In the genomic region with DNA sequence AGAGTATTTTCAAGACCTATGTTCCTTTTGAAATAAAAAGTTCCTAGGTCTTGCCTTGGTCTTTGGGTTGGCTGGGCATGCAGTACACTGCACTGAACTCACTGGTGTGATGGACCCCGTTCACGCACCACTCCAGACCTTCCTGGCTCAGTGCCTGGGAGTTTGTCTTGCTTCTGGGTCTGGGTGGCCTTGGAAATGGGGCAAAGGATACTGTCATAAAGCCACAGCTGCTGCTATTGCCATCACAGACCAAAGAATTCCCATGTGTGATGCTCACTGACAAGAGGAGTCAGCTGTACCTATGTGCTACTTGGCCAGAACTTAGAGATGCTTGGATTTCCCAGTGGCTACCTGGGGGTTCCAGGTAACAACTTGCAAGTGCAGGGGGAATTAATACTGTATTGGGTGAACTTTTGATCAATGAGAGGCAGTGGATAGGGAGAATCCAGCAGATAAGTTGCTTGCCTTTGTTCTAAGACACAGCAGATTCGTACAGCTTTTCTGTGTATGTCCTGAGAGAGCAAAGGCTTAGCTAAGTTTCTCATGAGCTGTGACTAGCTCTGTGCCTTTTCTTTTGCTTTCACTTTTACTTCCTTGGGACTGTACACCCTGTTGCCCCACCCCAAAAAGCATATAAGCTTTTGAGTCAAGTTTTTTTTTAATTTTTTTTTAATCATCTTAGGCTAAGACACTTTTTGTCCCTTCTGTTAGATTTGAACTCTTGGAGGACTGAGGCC, we compare ENCODE assay signal across 11 cellular contexts.
DNase-seq lines count a peak whose midpoint lies in the region; ATAC-seq, FAIRE-seq and TF ChIP-seq lines count a peak whose summit lies in the region.
"Had no signal": no experiment of that assay in that cellular context is flagged by ENCODE, and none has a peak within 500 bp of the region (broad histone marks: within the 10 kb centered on the region; RNA-seq: fewer than 3 reads in every experiment).

No MANE protein-coding gene starts in this region.

- TF ChIP-seq RAD21 in GM12878 (IDR thresholded peaks at IDR 0.05; ENCODE audit: insufficient read depth, low read depth, low read length) (no peak), SK-N-SH (IDR thresholded peaks at IDR 0.05; ENCODE audit: low read length) (no peak)

- 70% methylated on average over 3 of the region's 3 CpGs for WGBS in GM12878 (ENCODE audit: insufficient coverage, insufficient replicate concordance, low lambda C conversion rate, missing lambda C conversion rate)
- WGBS in SK-N-SH (ENCODE audit: low lambda C conversion rate): 87% methylated on average over 3 of the region's 3 CpGs

- no peaks in the 10 kb centered on the region for H3K9me3 ChIP-seq in MM.1S (replicated peaks; ENCODE audit: insufficient read depth, low read length)
- no peaks in the 10 kb centered on the region for H3K9me3 ChIP-seq in GM12878 (replicated peaks; ENCODE audit: control insufficient read depth, insufficient read depth, low read length)
- H3K9me3 ChIP-seq in right atrium auricular region: no peaks in the 10 kb centered on the region
- no peaks in the 10 kb centered on the region for H3K9me3 ChIP-seq in SK-N-SH
- no peaks in the 10 kb centered on the region for H3K9me3 ChIP-seq in left ventricle myocardium inferior (replicated peaks)

- H3K4me3 ChIP-seq in MM.1S (ENCODE audit: low read length) (peak overlapping the region; percentile 26), GM12878 (no peak overlapping the region), right atrium auricular region (no peak overlapping the region), SK-N-SH (ENCODE audit: low read depth in 2 of 2, low read length in 1 of 2) (no peak overlapping the region), left ventricle myocardium inferior (no peak overlapping the region)

- SMC1A ChIA-PET in GM12878 (lab: Charles Lee; ENCODE audit: uncharacterized antibody, unreplicated experiment): interaction anchor here (0.7 kb wide), 2 partner anchors 114 to 580 kb away, joined by 3 read pairs; no protein-coding TSS in a partner anchor

- H3K27me3 ChIP-seq in MM.1S (replicated peaks; ENCODE audit: insufficient read depth, low read length) (no peaks in the 10 kb centered on the region), GM12878 (replicated peaks in 1 of 2; ENCODE audit: control insufficient read depth in 2 of 2, insufficient read depth in 2 of 2, low read length in 1 of 2) (0 out of 4 replicates have a peak, but pooled peaks cover 0 to 2% of the 10 kb centered on the region in 2 experiments), right atrium auricular region (no peaks in the 10 kb centered on the region), SK-N-SH (ENCODE audit: insufficient read depth) (no peaks in the 10 kb centered on the region), left ventricle myocardium inferior (ENCODE audit: low read depth) (peaks cover 71% of the 10 kb centered on the region)
- H3K27me3 ChIP-seq: foreskin keratinocyte had no signal

- DNase-seq in activated effector memory CD4-positive, alpha-beta T cell treated with anti-CD3 and anti-CD28 coated beads, Interleukin-2, amount 50 U/mL, for 16 hours: peak; percentile 66
- DNase-seq in activated effector memory CD4-positive, alpha-beta T cell treated with Interleukin-2 at 50 U/mL for 16 hours: no peak
- DNase-seq in MM.1S (peak; percentile 88), GM12878 (ENCODE audit: low read depth, low spot score) (no peak), right atrium auricular region (ENCODE audit: low spot score) (no peak), SK-N-SH (no peak), left ventricle myocardium inferior (no peak)
- DNase-seq in stimulated activated naive CD8-positive, alpha-beta T cell treated with anti-CD3 and anti-CD28 coated beads, Interleukin-15, amount 100 ng/mL, for 72 hours: peak; percentile 24 to 40
- DNase-seq: foreskin keratinocyte, NCI-H748 treated with DMSO at 0.1 percent for 48 hours had no signal

- POLR2A ChIA-PET in GM12878 (lab: Charles Lee) (no interaction called here), SK-N-SH (lab: Yijun Ruan, JAX) (no interaction called here)

- no peaks in the 10 kb centered on the region for H3K36me3 ChIP-seq in MM.1S (replicated peaks; ENCODE audit: insufficient read depth, low read length)
- H3K36me3 ChIP-seq in GM12878 (ENCODE audit: control insufficient read depth in 2 of 2, insufficient read depth in 2 of 2, low read length in 1 of 2): no peaks in the 10 kb centered on the region
- no peaks in the 10 kb centered on the region for H3K36me3 ChIP-seq in right atrium auricular region
- H3K36me3 ChIP-seq in SK-N-SH (replicated peaks in 1 of 2; ENCODE audit: control insufficient read depth in 1 of 2, insufficient read depth in 2 of 2, low read length in 1 of 2): no peaks in the 10 kb centered on the region
- H3K36me3 ChIP-seq in left ventricle myocardium inferior: no peaks in the 10 kb centered on the region

- intact Hi-C loops in GM12878 (cut with micrococcal nuclease; ENCODE audit: unreplicated experiment) (no loop called here), left ventricle myocardium inferior (cut with micrococcal nuclease) (no loop called here)

- peaks cover 0 to 6% of the 10 kb centered on the region in 2 donors for H3K9me3 Mint-ChIP-seq in stimulated activated naive CD8-positive, alpha-beta T cell treated with anti-CD3 and anti-CD28 coated beads, Interleukin-15, amount 100 ng/mL, for 72 hours

- TF ChIP-seq CTCF in MM.1S (IDR thresholded peaks at IDR 0.05; ENCODE audit: low read length): no peak
- no peak for TF ChIP-seq CTCF in GM12878 (IDR thresholded peaks at IDR 0.05 in 2 of 3, conservative IDR thresholded peaks at IDR 0.05 in 1 of 3; ENCODE audit: control insufficient read depth in 2 of 3, extremely low read depth in 1 of 3, insufficient read depth in 1 of 3, low read depth in 3 of 3, low read length in 3 of 3)
- no peak for TF ChIP-seq CTCF in right atrium auricular region (IDR thresholded peaks at IDR 0.05)
- no peak for TF ChIP-seq CTCF in SK-N-SH (IDR thresholded peaks at IDR 0.05)
- TF ChIP-seq CTCF in left ventricle myocardium inferior (IDR thresholded peaks at IDR 0.05; ENCODE audit: borderline replicate concordance): no peak

- H4K20me1 ChIP-seq in MM.1S (ENCODE audit: insufficient read depth, low read length) (no peaks in the 10 kb centered on the region), GM12878 (ENCODE audit: control insufficient read depth, insufficient read depth) (no peaks in the 10 kb centered on the region), SK-N-SH (ENCODE audit: insufficient read depth) (no peaks in the 10 kb centered on the region)

- peaks cover 80% of the 10 kb centered on the region for H3K4me1 Mint-ChIP-seq in stimulated activated naive CD8-positive, alpha-beta T cell treated with anti-CD3 and anti-CD28 coated beads, Interleukin-15, amount 100 ng/mL, for 72 hours

- peak overlapping the region; percentile 68 for H3K4me2 ChIP-seq in MM.1S (ENCODE audit: low read depth, low read length)
- peak overlapping the region; percentile 41 for H3K4me2 ChIP-seq in GM12878 (ENCODE audit: control insufficient read depth, insufficient read depth)
- no peak overlapping the region for H3K4me2 ChIP-seq in SK-N-SH

- H3K9me2 ChIP-seq in MM.1S (replicated peaks; ENCODE audit: insufficient read depth, low read length) (no peaks in the 10 kb centered on the region), SK-N-SH (no peaks in the 10 kb centered on the region)

- peak overlapping the region; percentile 43 for H2AFZ ChIP-seq in MM.1S (ENCODE audit: low read length)
- H2AFZ ChIP-seq in GM12878 (ENCODE audit: control insufficient read depth, low read depth, low read length): peak overlapping the region; percentile 75
- no peak overlapping the region for H2AFZ ChIP-seq in SK-N-SH (ENCODE audit: low read depth)

- no peak for TF ChIP-seq POLR2A in GM12878 (IDR thresholded peaks at IDR 0.05; ENCODE audit: low read depth, low read length)

- no peaks in the 10 kb centered on the region for H3K27me3 Mint-ChIP-seq in stimulated activated naive CD8-positive, alpha-beta T cell treated with anti-CD3 and anti-CD28 coated beads, Interleukin-15, amount 100 ng/mL, for 72 hours

- in situ Hi-C loops in GM12878 (cut with MboI): no loop called here

- no peaks in the 10 kb centered on the region for H3K79me2 ChIP-seq in MM.1S (ENCODE audit: low read length)
- no peaks in the 10 kb centered on the region for H3K79me2 ChIP-seq in GM12878 (ENCODE audit: control insufficient read depth, insufficient read depth, low read length)
- H3K79me2 ChIP-seq in SK-N-SH (ENCODE audit: insufficient read depth): no peaks in the 10 kb centered on the region

- H3F3A ChIP-seq in MM.1S (ENCODE audit: insufficient read depth, low read length): no peaks in the 10 kb centered on the region
- H3F3A ChIP-seq in SK-N-SH (replicated peaks; ENCODE audit: insufficient read depth): peaks cover 14% of the 10 kb centered on the region

- H3K4me1 ChIP-seq in MM.1S (ENCODE audit: low read length) (peaks cover 5% of the 10 kb centered on the region; the same call in 1 of the 2 replicates), GM12878 (ENCODE audit: control insufficient read depth, insufficient read depth, low read length) (peaks cover 5% of the 10 kb centered on the region), right atrium auricular region (no peaks in the 10 kb centered on the region), SK-N-SH (ENCODE audit: control insufficient read depth in 1 of 2, insufficient read depth in 2 of 2, low read depth in 1 of 2, low read length in 1 of 2) (peaks cover 3 to 14% of the 10 kb centered on the region in 2 experiments; a peak in 3 of 4 replicates), left ventricle myocardium inferior (no peaks in the 10 kb centered on the region)

- H3K27ac Mint-ChIP-seq in stimulated activated naive CD8-positive, alpha-beta T cell treated with anti-CD3 and anti-CD28 coated beads, Interleukin-15, amount 100 ng/mL, for 72 hours: peak overlapping the region; percentile 61 to 75

- peak; percentile 47; the same call in 1 of the 3 replicates for ATAC-seq in GM12878
- peak; percentile 89 for ATAC-seq in stimulated activated naive CD8-positive, alpha-beta T cell treated with anti-CD3 and anti-CD28 coated beads, Interleukin-15, amount 100 ng/mL, for 72 hours
- ATAC-seq: foreskin keratinocyte had no signal

- H3K9ac ChIP-seq in MM.1S (ENCODE audit: low read length) (no peak overlapping the region), GM12878 (ENCODE audit: control insufficient read depth, insufficient read depth, low read length) (no peak overlapping the region), SK-N-SH (no peak overlapping the region)

- H3K4me3 Mint-ChIP-seq in stimulated activated naive CD8-positive, alpha-beta T cell treated with anti-CD3 and anti-CD28 coated beads, Interleukin-15, amount 100 ng/mL, for 72 hours: peak overlapping the region; percentile 36 to 62

- no TSS peak for BruUV-seq in GM12878 (replicated peaks; lab: Mats Ljungman, UMichigan)

- no peak for TF ChIP-seq EP300 in GM12878 (IDR thresholded peaks at IDR 0.05; ENCODE audit: borderline replicate concordance in 1 of 2, control insufficient read depth in 1 of 2, low read depth in 2 of 2, low read length in 2 of 2)
- no peak for TF ChIP-seq EP300 in SK-N-SH (IDR thresholded peaks at IDR 0.05; ENCODE audit: borderline replicate concordance in 1 of 2, low read depth in 1 of 2, low read length in 1 of 2)

- FAIRE-seq in GM12878 (lab: Jason Lieb, UNC): no peak

- H3K27ac ChIP-seq in MM.1S (ENCODE audit: low read length) (no peak overlapping the region), GM12878 (ENCODE audit: control insufficient read depth, insufficient read depth) (no peak overlapping the region), right atrium auricular region (no peak overlapping the region), SK-N-SH (ENCODE audit: low read depth in 2 of 2, low read length in 1 of 2) (no peak overlapping the region), left ventricle myocardium inferior (replicated peaks) (no peak overlapping the region)
- H3K27ac ChIP-seq: foreskin keratinocyte, HL-60 had no signal

- CTCF ChIA-PET in GM12878 (lab: Yijun Ruan, JAX): interaction anchor here (0.8 kb wide), 1 partner anchor 20 kb away, joined by 6 read pairs; no protein-coding TSS in a partner anchor
- CTCF ChIA-PET in SK-N-SH (lab: Yijun Ruan, JAX): interaction anchor here (1.0 kb wide), 1 partner anchor 43 kb away, joined by 3 read pairs; no protein-coding TSS in a partner anchor

- RAD21 ChIA-PET in GM12878 (lab: Charles Lee; ENCODE audit: unreplicated experiment): no interaction called here

Comparison
In these comparisons a context has a peak if more than half of its experiments do, and no peak if none do; other contexts are left out.
1. DNase-seq: peak in activated effector memory CD4-positive, alpha-beta T cell treated with anti-CD3 and anti-CD28 coated beads, Interleukin-2, amount 50 U/mL, for 16 hours (single experiment), MM.1S (single experiment) and stimulated activated naive CD8-positive, alpha-beta T cell treated with anti-CD3 and anti-CD28 coated beads, Interleukin-15, amount 100 ng/mL, for 72 hours (2 of 2); none in activated effector memory CD4-positive, alpha-beta T cell treated with Interleukin-2 at 50 U/mL for 16 hours (single experiment), GM12878 (single experiment), right atrium auricular region (single experiment), SK-N-SH (single experiment) and left ventricle myocardium inferior (single experiment).